Comparison of ENCODE assay signal across 1 cellular context in the genomic region with DNA sequence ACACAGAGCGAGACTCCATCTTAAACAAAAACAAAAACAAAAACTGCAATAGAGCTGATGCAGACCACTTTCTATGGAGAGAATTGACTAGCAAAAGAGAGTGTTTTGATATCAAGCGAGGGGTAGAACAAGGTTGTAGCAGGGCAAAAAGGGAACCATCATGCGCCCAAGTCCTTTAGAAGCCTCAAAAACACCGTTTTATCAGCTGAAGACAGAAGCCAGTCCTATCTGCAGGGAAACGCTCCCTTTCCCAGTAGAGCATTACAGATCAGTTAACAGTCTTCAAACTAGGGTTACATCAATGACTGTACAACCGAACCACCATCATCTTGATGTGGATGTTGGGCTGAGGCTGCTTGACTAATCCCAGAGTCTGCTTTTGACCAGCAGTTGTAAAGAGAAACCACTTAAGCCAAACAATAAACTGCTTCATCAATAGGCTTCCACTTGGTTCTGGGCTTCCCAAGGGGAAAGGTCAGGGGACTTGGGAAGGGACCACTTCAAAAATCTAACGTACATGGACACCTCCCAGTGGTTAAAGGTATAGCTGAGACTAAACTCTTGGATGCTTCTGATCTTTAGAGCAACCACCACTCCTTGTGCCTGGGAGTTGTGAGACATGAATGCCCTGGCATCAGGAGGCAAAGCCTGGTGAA.
TF ChIP-seq lines count a peak whose summit lies in the region.

No MANE protein-coding gene starts in this region.

TF ChIP-seq in K562, 482 proteins besides CTCF, POLR2A, EP300 and RAD21 (continued from another document and continues in another):
- TF ChIP-seq, protein P1, sequence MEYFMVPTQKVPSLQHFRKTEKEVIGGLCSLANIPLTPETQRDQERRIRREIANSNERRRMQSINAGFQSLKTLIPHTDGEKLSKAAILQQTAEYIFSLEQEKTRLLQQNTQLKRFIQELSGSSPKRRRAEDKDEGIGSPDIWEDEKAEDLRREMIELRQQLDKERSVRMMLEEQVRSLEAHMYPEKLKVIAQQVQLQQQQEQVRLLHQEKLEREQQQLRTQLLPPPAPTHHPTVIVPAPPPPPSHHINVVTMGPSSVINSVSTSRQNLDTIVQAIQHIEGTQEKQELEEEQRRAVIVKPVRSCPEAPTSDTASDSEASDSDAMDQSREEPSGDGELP (CRISPR knock-in tag; IDR thresholded peaks at IDR 0.05; ENCODE audit: borderline replicate concordance), result no peak
- TF ChIP-seq RNF219 (CRISPR knock-in tag; IDR thresholded peaks at IDR 0.05), result no peak
- TF ChIP-seq ZNF583 (CRISPR knock-in tag; IDR thresholded peaks at IDR 0.05), result no peak
- TF ChIP-seq ZNF408 (CRISPR knock-in tag; IDR thresholded peaks at IDR 0.05; ENCODE audit: low read depth), result no peak
- TF ChIP-seq ZNF212 (CRISPR knock-in tag; IDR thresholded peaks at IDR 0.05), result no peak
- TF ChIP-seq NCOA1 (IDR thresholded peaks at IDR 0.05; ENCODE audit: low read depth), result peak; percentile 28; the same call in 1 of the 2 replicates
- TF ChIP-seq SLC30A9 (CRISPR knock-in tag; IDR thresholded peaks at IDR 0.05), result no peak
- TF ChIP-seq ZNF407 (IDR thresholded peaks at IDR 0.05; ENCODE audit: low read depth), result no peak
- no peak for TF ChIP-seq FOXP4 (CRISPR knock-in tag; IDR thresholded peaks at IDR 0.05; ENCODE audit: borderline replicate concordance)
- no peak for TF ChIP-seq TCF15 (CRISPR knock-in tag; IDR thresholded peaks at IDR 0.05)
- TF ChIP-seq CBX8 (IDR thresholded peaks at IDR 0.05; ENCODE audit: borderline replicate concordance, extremely low read depth, low read depth, low read length, poor library complexity, severe bottlenecking), result no peak
- peak; percentile 90; the same call in 1 of the 2 replicates for TF ChIP-seq ZNF766 (CRISPR knock-in tag; conservative IDR thresholded peaks at IDR 0.05)
- TF ChIP-seq ZNF41 (CRISPR knock-in tag; conservative IDR thresholded peaks at IDR 0.05), result no peak
- TF ChIP-seq POLR2AphosphoS5 (IDR thresholded peaks at IDR 0.05; ENCODE audit: control insufficient read depth, insufficient read depth, low read depth, low read length), result 0 out of 2 replicates have a peak, but pooled peaks have one; percentile 44
- TF ChIP-seq CBFA2T2 (conservative IDR thresholded peaks at IDR 0.05), result peak; percentile 76
- no peak for TF ChIP-seq CREBBP (IDR thresholded peaks at IDR 0.05; ENCODE audit: low read depth, low read length)
- TF ChIP-seq CBFB (CRISPR knock-in tag; IDR thresholded peaks at IDR 0.05), result no peak
- no peak for TF ChIP-seq ZNF780A (CRISPR knock-in tag; IDR thresholded peaks at IDR 0.05)
- no peak for TF ChIP-seq ZFX (CRISPR knock-in tag; IDR thresholded peaks at IDR 0.05)
- TF ChIP-seq, protein P2, sequence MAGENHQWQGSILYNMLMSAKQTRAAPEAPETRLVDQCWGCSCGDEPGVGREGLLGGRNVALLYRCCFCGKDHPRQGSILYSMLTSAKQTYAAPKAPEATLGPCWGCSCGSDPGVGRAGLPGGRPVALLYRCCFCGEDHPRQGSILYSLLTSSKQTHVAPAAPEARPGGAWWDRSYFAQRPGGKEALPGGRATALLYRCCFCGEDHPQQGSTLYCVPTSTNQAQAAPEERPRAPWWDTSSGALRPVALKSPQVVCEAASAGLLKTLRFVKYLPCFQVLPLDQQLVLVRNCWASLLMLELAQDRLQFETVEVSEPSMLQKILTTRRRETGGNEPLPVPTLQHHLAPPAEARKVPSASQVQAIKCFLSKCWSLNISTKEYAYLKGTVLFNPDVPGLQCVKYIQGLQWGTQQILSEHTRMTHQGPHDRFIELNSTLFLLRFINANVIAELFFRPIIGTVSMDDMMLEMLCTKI (IDR thresholded peaks at IDR 0.05; ENCODE audit: partially characterized antibody), result no peak
- TF ChIP-seq NR3C1 (CRISPR knock-in tag; IDR thresholded peaks at IDR 0.05), result no peak
- peak; percentile 56 for TF ChIP-seq MEIS2 (IDR thresholded peaks at IDR 0.05; ENCODE audit: partially characterized antibody)
- no peak for TF ChIP-seq TBP (optimal IDR thresholded peaks at IDR 0.05; ENCODE audit: low read depth, low read length)
- no peak for TF ChIP-seq ZNF507 (tag; conservative IDR thresholded peaks at IDR 0.05)
- TF ChIP-seq MEF2D (tag; conservative IDR thresholded peaks at IDR 0.05; ENCODE audit: low read depth), result 0 out of 2 replicates have a peak, but pooled peaks have one; percentile 12
- no peak for TF ChIP-seq GTF2B (IDR thresholded peaks at IDR 0.05; ENCODE audit: extremely low read depth, insufficient read length)
- no peak for TF ChIP-seq MTA1 (IDR thresholded peaks at IDR 0.05; ENCODE audit: borderline replicate concordance)
- TF ChIP-seq ZBTB8A (IDR thresholded peaks at IDR 0.05; ENCODE audit: partially characterized antibody), result no peak
- TF ChIP-seq TGIF2 (CRISPR knock-in tag; IDR thresholded peaks at IDR 0.05), result no peak
- peak; percentile 60; the same call in 1 of the 2 replicates for TF ChIP-seq ZNF589 (CRISPR knock-in tag; IDR thresholded peaks at IDR 0.05; ENCODE audit: low read depth)
- TF ChIP-seq, protein P3, sequence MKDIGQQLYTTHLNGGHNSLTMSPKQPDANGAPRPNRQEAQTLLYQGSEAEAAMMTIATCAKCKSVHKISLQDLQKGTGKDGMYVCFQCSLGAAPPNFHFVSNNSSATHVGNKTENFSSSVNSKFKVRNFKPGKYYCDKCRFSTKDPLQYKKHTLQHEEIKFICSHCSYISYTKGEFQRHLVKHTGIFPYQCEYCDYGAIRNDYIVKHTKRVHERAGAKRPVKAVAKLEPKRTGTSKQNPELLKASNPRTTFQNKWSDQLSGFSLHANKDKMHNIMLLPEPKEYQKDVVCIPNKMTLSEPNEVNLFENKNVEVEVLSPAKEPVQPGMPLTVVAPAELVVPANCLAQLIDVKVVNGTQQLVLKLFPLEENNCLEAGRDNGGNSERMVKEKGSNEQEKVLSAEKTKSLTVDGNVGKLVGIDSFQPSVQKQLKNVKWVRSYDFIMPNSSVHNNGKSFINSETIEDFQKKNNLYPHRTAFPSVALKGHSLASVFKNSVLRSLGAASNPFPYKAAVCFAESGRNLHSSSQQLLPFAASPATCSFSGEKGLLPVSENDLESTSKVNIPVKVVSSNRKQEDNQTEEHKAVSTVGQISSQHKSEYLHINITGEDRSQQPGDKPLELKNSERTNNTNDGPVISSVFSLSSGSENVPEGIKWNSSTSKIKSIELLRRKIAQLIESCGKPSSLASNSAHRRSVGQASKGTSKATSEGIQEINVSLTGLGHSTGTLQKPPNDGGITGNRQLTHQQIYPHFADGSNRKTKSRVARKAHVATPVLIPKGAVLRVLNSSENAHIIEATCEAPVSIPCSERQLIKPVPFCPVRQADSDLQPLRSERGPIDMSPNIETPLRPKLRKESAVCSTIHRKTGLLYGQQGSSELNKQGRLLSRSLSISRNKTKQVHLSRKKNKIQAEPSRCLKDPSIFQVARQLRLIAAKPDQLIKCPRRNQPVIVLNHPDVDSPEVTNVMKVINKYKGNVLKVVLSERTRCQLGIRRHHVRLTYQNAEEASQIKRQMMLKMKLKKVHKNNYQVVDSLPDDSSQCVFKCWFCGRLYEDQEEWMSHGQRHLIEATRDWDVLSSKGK (CRISPR knock-in tag; IDR thresholded peaks at IDR 0.05), result no peak
- TF ChIP-seq ZNF395 (CRISPR knock-in tag; IDR thresholded peaks at IDR 0.05), result no peak
- TF ChIP-seq KAT8 (IDR thresholded peaks at IDR 0.05; ENCODE audit: low read depth), result no peak
- no peak for TF ChIP-seq JUNB (CRISPR knock-in tag; conservative IDR thresholded peaks at IDR 0.05)
